In the genomic region with DNA sequence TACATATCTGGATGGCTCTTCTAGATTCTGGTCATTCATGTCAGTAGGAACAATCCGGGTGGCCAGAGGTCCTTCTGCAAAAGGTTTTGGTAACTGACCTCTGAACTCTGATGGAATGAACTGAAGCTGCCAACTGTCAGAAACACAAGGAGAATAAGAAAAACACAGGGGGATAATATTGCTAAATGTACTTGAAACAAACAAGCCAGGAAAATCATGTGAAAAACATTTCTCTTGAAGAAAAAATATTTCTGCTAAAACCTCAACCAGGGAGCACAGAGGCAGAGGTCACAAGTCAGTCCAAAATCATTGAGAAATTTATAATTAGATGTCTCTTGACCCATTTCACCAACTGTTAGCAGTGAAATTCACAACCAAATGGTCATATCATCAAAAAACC, we compare ENCODE assay signal across 16 cellular contexts.
"Had no signal": no experiment of that assay in that cellular context is flagged by ENCODE, and none has a peak within 500 bp of the region (broad histone marks: within the 10 kb centered on the region; RNA-seq: fewer than 3 reads in every experiment).

No MANE protein-coding gene starts in this region.

- FAIRE-seq: colon, pancreas had no signal

- H3K9me3 ChIP-seq: pancreas, suprapubic skin had no signal

- ATAC-seq: esophagus mucosa, foreskin keratinocyte had no signal

- H3K4me3 ChIP-seq: cardiac muscle cell, pancreas, SK-N-MC, suprapubic skin had no signal

- DNase-seq: activated CD4-positive, alpha-beta T cell treated with anti-CD3 and anti-CD28 coated beads, Interleukin-2, amount 10 ng/mL, durations not matched to agents 24 days and 14 days; activated CD4-positive, CD25-positive, alpha-beta regulatory T cell; activated naive CD4-positive, alpha-beta T cell; activated T-cell treated with anti-CD3 and anti-CD28 coated beads for 4 hours; foreskin keratinocyte; head of caudate nucleus; left cardiac atrium; naive B cell; pancreas; stimulated activated CD4-positive, alpha-beta T cell treated with anti-CD3 and anti-CD28 coated beads, Interleukin-2, amount 100 ng/mL, for 48 hours; stimulated activated naive B cell treated with anti-CD40 and anti-IgM and Interleukin-4, amounts not matched to agents 10 μg/mL and 1 μg/mL and 100 μg/mL, for 72 hours had no signal

- H3K27me3 ChIP-seq: cardiac muscle cell, foreskin keratinocyte, pancreas, suprapubic skin had no signal

- H3K27ac ChIP-seq: cardiac muscle cell, foreskin keratinocyte, pancreas, SK-N-MC, suprapubic skin had no signal

- H3K4me1 ChIP-seq: foreskin keratinocyte, pancreas, suprapubic skin had no signal
